In genomic region chrX:6021316-6022091, GRCh38 we compare ENCODE assay signal across 8 cellular contexts.
DNase-seq lines count a peak whose midpoint lies in the region; ATAC-seq and TF ChIP-seq lines count a peak whose summit lies in the region.

No MANE protein-coding gene starts in this region.

- no peaks in the 10 kb centered on the region for H3K36me3 ChIP-seq in OCI-LY1 (ENCODE audit: insufficient read depth, low read length)

- DNase-seq in stimulated activated CD4-positive, alpha-beta T cell treated with anti-CD3 and anti-CD28 coated beads, Interleukin-2, amount 100 ng/mL, for 48 hours = peak; percentile 13 to 21
- DNase-seq in stimulated activated CD4-positive, alpha-beta T cell treated with anti-CD3 and anti-CD28 coated beads, Interleukin-4, amount 100 ng/mL, for 4 hours = no peak
- DNase-seq in pons (ENCODE audit: low spot score) = peak; percentile 55
- no peak for DNase-seq in activated naive CD4-positive, alpha-beta T cell treated with anti-CD3 and anti-CD28 coated beads, Interleukin-2, amount 50 U/mL, for 16 hours

- peak; percentile 61 for TF ChIP-seq CTCF in OCI-LY1 (IDR thresholded peaks at IDR 0.05; ENCODE audit: low read length)

- H3K27ac ChIP-seq in OCI-LY1 (ENCODE audit: low read depth, low read length, poor library complexity, severe bottlenecking) = no peak overlapping the region

- no peak overlapping the region for H2AFZ ChIP-seq in OCI-LY1 (ENCODE audit: low read length)

- H3K79me2 ChIP-seq in OCI-LY1 (ENCODE audit: insufficient read depth, low read length) = no peaks in the 10 kb centered on the region

- no peak overlapping the region for H3K4me2 ChIP-seq in OCI-LY1 (ENCODE audit: low read length)

- no peak overlapping the region for H3K9ac ChIP-seq in OCI-LY1 (ENCODE audit: low read length)

- ATAC-seq in HG03135 (IDR thresholded peaks at IDR 0.05; ENCODE audit: unreplicated experiment) = peak; percentile 83
- ATAC-seq in esophagus mucosa = peak; percentile 20
- ATAC-seq in HG02571 (IDR thresholded peaks at IDR 0.05; ENCODE audit: unreplicated experiment) = no peak

- no peaks in the 10 kb centered on the region for H3F3A ChIP-seq in OCI-LY1 (ENCODE audit: insufficient read depth, low read length)

- no peaks in the 10 kb centered on the region for H3K9me2 ChIP-seq in OCI-LY1 (ENCODE audit: low read depth, low read length)

- H4K20me1 ChIP-seq in OCI-LY1 (ENCODE audit: insufficient read depth, low read length) = no peaks in the 10 kb centered on the region

- no peaks in the 10 kb centered on the region for H3K9me3 ChIP-seq in OCI-LY1 (ENCODE audit: low read length)

- H3K4me3 ChIP-seq in OCI-LY1 (ENCODE audit: low read depth, low read length, poor library complexity, severe bottlenecking) = no peak overlapping the region

- no peaks in the 10 kb centered on the region for H3K27me3 ChIP-seq in OCI-LY1 (ENCODE audit: insufficient read depth, low read length)

- no peaks in the 10 kb centered on the region for H3K4me1 ChIP-seq in OCI-LY1 (ENCODE audit: insufficient read depth, low read length, severe bottlenecking)

Comparison
In these comparisons a context has a peak if more than half of its experiments do, and no peak if none do; other contexts are left out.
1. DNase-seq: peak in stimulated activated CD4-positive, alpha-beta T cell treated with anti-CD3 and anti-CD28 coated beads, Interleukin-2, amount 100 ng/mL, for 48 hours (2 of 2) and pons (single experiment); none in stimulated activated CD4-positive, alpha-beta T cell treated with anti-CD3 and anti-CD28 coated beads, Interleukin-4, amount 100 ng/mL, for 4 hours (0 of 2) and activated naive CD4-positive, alpha-beta T cell treated with anti-CD3 and anti-CD28 coated beads, Interleukin-2, amount 50 U/mL, for 16 hours (single experiment).